ENCODE assay signal across 30 cellular contexts in genomic region chr7:19020711-19021110, GRCh38.
DNase-seq lines count a peak whose midpoint lies in the region; ATAC-seq and TF ChIP-seq lines count a peak whose summit lies in the region.
"Had no signal": no experiment of that assay in that cellular context is flagged by ENCODE, and none has a peak within 500 bp of the region (broad histone marks: within the 10 kb centered on the region; RNA-seq: fewer than 3 reads in every experiment).

No MANE protein-coding gene starts in this region.

- H3K9me3 ChIP-seq in SK-N-SH = peaks cover 22% of the 10 kb centered on the region
- H3K9me3 ChIP-seq in HAP-1 = peaks cover 5% of the 10 kb centered on the region; the same call in 1 of the 2 replicates
- H3K9me3 ChIP-seq: colonic mucosa, neutrophil, upper lobe of right lung had no signal

- CTCF ChIA-PET in SK-N-SH (lab: Yijun Ruan, JAX) = no interaction called here

- no peak overlapping the region for H3K9ac ChIP-seq in SK-N-SH

- H3F3A ChIP-seq in SK-N-SH (replicated peaks; ENCODE audit: insufficient read depth) = peaks cover 37% of the 10 kb centered on the region

- in situ Hi-C loops in HAP-1 (cut with MboI; ENCODE audit: low sequenced_read_pairs) = no loop called here

- peaks cover 39 to 84% of the 10 kb centered on the region in 2 experiments for H3K36me3 ChIP-seq in SK-N-SH (replicated peaks in 1 of 2; ENCODE audit: control insufficient read depth in 1 of 2, insufficient read depth in 2 of 2, low read length in 1 of 2)
- no peaks in the 10 kb centered on the region for H3K36me3 ChIP-seq in HAP-1 (replicated peaks)
- H3K36me3 ChIP-seq: brain microvascular endothelial cell, colonic mucosa, neutrophil, upper lobe of right lung had no signal

- POLR2A ChIA-PET in SK-N-SH (lab: Yijun Ruan, JAX) = no interaction called here

- no peak for TF ChIP-seq RAD21 in SK-N-SH (IDR thresholded peaks at IDR 0.05; ENCODE audit: low read length)

- H3K4me1 ChIP-seq in SK-N-SH (ENCODE audit: control insufficient read depth in 1 of 2, insufficient read depth in 2 of 2, low read depth in 1 of 2, low read length in 1 of 2) (peaks cover 13 to 26% of the 10 kb centered on the region in 2 experiments), HAP-1 (no peaks in the 10 kb centered on the region)
- H3K4me1 ChIP-seq: colonic mucosa, psoas muscle, upper lobe of right lung had no signal

- no peak for ATAC-seq in activated naive CD4-positive, alpha-beta T cell treated with anti-CD3 and anti-CD28 coated beads, Interleukin-2, amount 50 U/mL, for 72 hours
- ATAC-seq in HG02678 (IDR thresholded peaks at IDR 0.05; ENCODE audit: unreplicated experiment) (no peak), HG03521 (IDR thresholded peaks at IDR 0.05; ENCODE audit: unreplicated experiment) (no peak)
- ATAC-seq: activated naive CD8-positive, alpha-beta T cell treated with anti-CD3 and anti-CD28 coated beads, Interleukin-2, amount 50 U/mL, for 24 hours; effector memory CD8-positive, alpha-beta T cell; left cardiac atrium; psoas muscle; T-helper 17 cell; upper lobe of right lung had no signal

- WGBS in SK-N-SH (ENCODE audit: low lambda C conversion rate) = 22% methylated on average over 2 of the region's 2 CpGs

- H3K9me2 ChIP-seq in SK-N-SH = no peaks in the 10 kb centered on the region

- DNase-seq in A172 (ENCODE audit: low spot score) (peak; percentile 31), HS-5 (ENCODE audit: low read depth) (peak; percentile 48), SK-N-SH (no peak), fibroblast of mammary gland (ENCODE audit: low read depth) (peak; percentile 40), HAP-1 (ENCODE audit: low spot score in 2 of 2) (no peak)
- no peak for DNase-seq in activated naive CD4-positive, alpha-beta T cell treated with anti-CD3 and anti-CD28 coated beads, Interleukin-2, amount 50 U/mL, for 72 hours (ENCODE audit: low spot score in 2 of 2)
- DNase-seq: 8988T; activated CD4-positive, alpha-beta T cell treated with anti-CD3 and anti-CD28 coated beads for 4 hours; activated CD8-positive, alpha-beta memory T cell treated with anti-CD3 and anti-CD28 coated beads for 24 hours; activated gamma-delta T cell; activated naive CD8-positive, alpha-beta T cell treated with anti-CD3 and anti-CD28 coated beads, Interleukin-2, amount 50 U/mL, for 24 hours; activated T-cell treated with anti-CD3 and anti-CD28 coated beads, Interleukin-2, amount 50 U/mL, for 1 hour; brain microvascular endothelial cell; colonic mucosa; DMS53; effector memory CD8-positive, alpha-beta T cell; HCEC 1CT; KG1; left cardiac atrium; MV-4-11; NCI-H524 treated with DMSO at 0.1 percent for 48 hours; psoas muscle; stimulated activated CD4-positive, alpha-beta T cell treated with anti-CD3 and anti-CD28 coated beads, Interleukin-1b, Interleukin-23, amount 100 ng/mL, for 48 hours; T-helper 17 cell; upper lobe of right lung had no signal

- H2AFZ ChIP-seq in SK-N-SH (ENCODE audit: low read depth) = no peak overlapping the region

- TF ChIP-seq EP300 in SK-N-SH (IDR thresholded peaks at IDR 0.05; ENCODE audit: borderline replicate concordance in 1 of 2, low read depth in 1 of 2, low read length in 1 of 2) = 0 out of 4 replicates have a peak, but pooled peaks of 1 of the 2 experiments have one; percentile 25

- H3K27ac ChIP-seq in SK-N-SH (ENCODE audit: low read depth in 2 of 2, low read length in 1 of 2) = peak overlapping the region; percentile 9 to 39; a peak in 2 of 4 replicates
- H3K27ac ChIP-seq: brain microvascular endothelial cell, colonic mucosa, neutrophil, psoas muscle, skin epidermis, upper lobe of right lung had no signal

- H3K27me3 ChIP-seq in SK-N-SH (ENCODE audit: insufficient read depth) = no peaks in the 10 kb centered on the region
- no peaks in the 10 kb centered on the region for H3K27me3 ChIP-seq in HAP-1 (ENCODE audit: low read depth)
- H3K27me3 ChIP-seq: brain microvascular endothelial cell, colonic mucosa, neutrophil, upper lobe of right lung had no signal

- H3K9me3 Mint-ChIP-seq in activated naive CD4-positive, alpha-beta T cell treated with anti-CD3 and anti-CD28 coated beads, Interleukin-2, amount 50 U/mL, for 72 hours = peaks cover 19 to 28% of the 10 kb centered on the region in 2 donors

- H3K4me2 ChIP-seq in SK-N-SH = no peak overlapping the region

- no peak overlapping the region for H3K27ac Mint-ChIP-seq in activated naive CD4-positive, alpha-beta T cell treated with anti-CD3 and anti-CD28 coated beads, Interleukin-2, amount 50 U/mL, for 72 hours
- H3K27ac Mint-ChIP-seq: activated naive CD8-positive, alpha-beta T cell treated with anti-CD3 and anti-CD28 coated beads, Interleukin-2, amount 50 U/mL, for 24 hours; B cell; effector memory CD8-positive, alpha-beta T cell; T-helper 17 cell had no signal

- no peak for TF ChIP-seq CTCF in SK-N-SH (IDR thresholded peaks at IDR 0.05)
- no peak for TF ChIP-seq CTCF in fibroblast of mammary gland (conservative IDR thresholded peaks at IDR 0.05; ENCODE audit: control insufficient read depth, insufficient read depth, low read depth, low read length)

- H3K4me3 ChIP-seq in SK-N-SH (ENCODE audit: low read depth in 2 of 2, low read length in 1 of 2) (no peak overlapping the region; a peak in 1 of 4 replicates), fibroblast of mammary gland (ENCODE audit: control insufficient read depth, low read depth, low read length) (no peak overlapping the region), HAP-1 (no peak overlapping the region)
- H3K4me3 ChIP-seq: colonic mucosa, psoas muscle, skin epidermis, upper lobe of right lung had no signal

- H4K20me1 ChIP-seq in SK-N-SH (ENCODE audit: insufficient read depth) = no peaks in the 10 kb centered on the region

- H3K79me2 ChIP-seq in SK-N-SH (ENCODE audit: insufficient read depth) = peaks cover 51% of the 10 kb centered on the region

- peaks cover 0 to 7% of the 10 kb centered on the region in 2 donors for H3K36me3 Mint-ChIP-seq in activated naive CD4-positive, alpha-beta T cell treated with anti-CD3 and anti-CD28 coated beads, Interleukin-2, amount 50 U/mL, for 72 hours

TF ChIP-seq in SK-N-SH, 30 proteins besides CTCF, POLR2A, EP300 and RAD21:
- TF ChIP-seq TCF12 (IDR thresholded peaks at IDR 0.05) (peak; percentile 55; the same call in 1 of the 2 replicates), FOSL2 (IDR thresholded peaks at IDR 0.05; ENCODE audit: borderline replicate concordance, low read depth) (peak; percentile 83), JUND (IDR thresholded peaks at IDR 0.05) (peak; percentile 75), IRF3 (IDR thresholded peaks at IDR 0.05; ENCODE audit: low read depth, low read length) (no peak), ZBTB33 (IDR thresholded peaks at IDR 0.05; ENCODE audit: borderline replicate concordance, low read depth) (no peak), PBX3 (IDR thresholded peaks at IDR 0.05) (peak; percentile 52), TEAD4 (IDR thresholded peaks at IDR 0.05; ENCODE audit: borderline replicate concordance, insufficient read depth) (peak; percentile 49; the same call in 1 of the 2 replicates), NFIC (IDR thresholded peaks at IDR 0.05; ENCODE audit: borderline replicate concordance) (peak; percentile 36; the same call in 1 of the 2 replicates)

Comparison
In these comparisons a context has a peak if more than half of its experiments do, and no peak if none do; other contexts are left out.
1. DNase-seq: peak in A172 (single experiment), HS-5 (single experiment) and fibroblast of mammary gland (single experiment); none in SK-N-SH (single experiment), HAP-1 (0 of 2) and activated naive CD4-positive, alpha-beta T cell treated with anti-CD3 and anti-CD28 coated beads, Interleukin-2, amount 50 U/mL, for 72 hours (0 of 2).